Comparison of ENCODE assay signal across 10 cellular contexts in the genomic region with DNA sequence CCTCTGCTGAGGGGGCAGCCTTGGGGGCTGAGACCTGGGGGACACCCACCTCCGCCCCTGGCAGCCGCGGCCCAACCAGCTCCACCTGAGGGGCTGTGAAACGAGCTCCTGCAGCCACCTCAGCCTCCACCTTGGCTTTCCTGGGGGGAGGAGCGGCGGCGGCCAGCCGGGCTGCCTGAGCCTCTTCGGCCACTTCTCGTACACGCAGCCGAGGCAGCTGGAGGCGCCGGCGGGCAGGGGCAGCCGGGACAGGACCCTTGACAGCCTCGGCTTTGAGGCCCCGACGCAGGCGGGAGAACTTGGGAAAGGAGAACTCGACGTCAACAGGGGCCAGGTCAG. TPM values are rescaled to one million over a fixed set of nuclear protein-coding genes. Genes with fewer than 3 reads are reported as not detected.
"Had no signal": no experiment of that assay in that cellular context is flagged by ENCODE, and none has a peak within 500 bp of the region (broad histone marks: within the 10 kb centered on the region; RNA-seq: fewer than 3 reads in every experiment).

No MANE protein-coding gene starts in this region.

- H3K9me3 ChIP-seq: HAP-1 had no signal

- DNase-seq: HFFc6, KG1 had no signal

- H3K27ac ChIP-seq: HL-60 had no signal

- H3K36me3 ChIP-seq: HAP-1 had no signal

- ATAC-seq: HCT116, HepG2 had no signal

- FAIRE-seq: H1, H54, HepG2 had no signal

- H3K4me3 ChIP-seq: HAP-1 had no signal

- H2AFZ ChIP-seq: GM23338 had no signal

RNA-seq across cellular contexts. Expression of a gene that starts 7.6 kb away (rescaled TPM):
- total RNA-seq: HepG2, HT1080 had no signal

RNA-seq across cellular contexts. Expression of a gene that starts 15.6 kb away (rescaled TPM):
- total RNA-seq: HT1080 had no signal
